ENCODE assay signal across 1 cellular context in genomic region chr1:35564037-35564883, GRCh38.
TF ChIP-seq lines count a peak whose summit lies in the region.

No MANE protein-coding gene starts in this region.

TF ChIP-seq in HepG2, 621 proteins besides CTCF, POLR2A, EP300 and RAD21:
- TF ChIP-seq STAG1 (CRISPR knock-in tag; IDR thresholded peaks at IDR 0.05) (peak; percentile 76), ZNF598 (CRISPR knock-in tag; IDR thresholded peaks at IDR 0.05; ENCODE audit: borderline replicate concordance) (peak; percentile 53; the same call in 1 of the 2 replicates), ZNF713 (CRISPR knock-in tag; IDR thresholded peaks at IDR 0.05) (no peak), ZNF335 (CRISPR knock-in tag; IDR thresholded peaks at IDR 0.05) (no peak), MLLT10 (CRISPR knock-in tag; IDR thresholded peaks at IDR 0.05) (no peak), ERF (CRISPR knock-in tag; IDR thresholded peaks at IDR 0.05) (0 out of 2 replicates have a peak, but pooled peaks have one; percentile 40), ZFP62 (CRISPR knock-in tag; IDR thresholded peaks at IDR 0.05) (no peak), FOSL2 (CRISPR knock-in tag; IDR thresholded peaks at IDR 0.05) (0 out of 2 replicates have a peak, but pooled peaks have one; percentile 9), CEBPG (CRISPR knock-in tag; IDR thresholded peaks at IDR 0.05) (peak; percentile 44; the same call in 1 of the 2 replicates), SMYD3 (CRISPR knock-in tag; IDR thresholded peaks at IDR 0.05) (no peak), PHF8 (CRISPR knock-in tag; IDR thresholded peaks at IDR 0.05) (no peak), SMC3 (IDR thresholded peaks at IDR 0.05; ENCODE audit: low read length) (peak; percentile 58; the same call in 1 of the 2 replicates), XRCC5 (optimal IDR thresholded peaks at IDR 0.05; ENCODE audit: low read length) (peak; percentile 53), POLR2G (IDR thresholded peaks at IDR 0.05; ENCODE audit: low read depth, low read length) (0 out of 2 replicates have a peak, but pooled peaks have one; percentile 5), ZNF547 (CRISPR knock-in tag; IDR thresholded peaks at IDR 0.05) (no peak), HMGXB3 (CRISPR knock-in tag; IDR thresholded peaks at IDR 0.05; ENCODE audit: borderline replicate concordance) (0 out of 2 replicates have a peak, but pooled peaks have one; percentile 38)
- TF ChIP-seq, protein P1, sequence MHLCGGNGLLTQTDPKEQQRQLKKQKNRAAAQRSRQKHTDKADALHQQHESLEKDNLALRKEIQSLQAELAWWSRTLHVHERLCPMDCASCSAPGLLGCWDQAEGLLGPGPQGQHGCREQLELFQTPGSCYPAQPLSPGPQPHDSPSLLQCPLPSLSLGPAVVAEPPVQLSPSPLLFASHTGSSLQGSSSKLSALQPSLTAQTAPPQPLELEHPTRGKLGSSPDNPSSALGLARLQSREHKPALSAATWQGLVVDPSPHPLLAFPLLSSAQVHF (CRISPR knock-in tag; IDR thresholded peaks at IDR 0.05), result no peak
